ENCODE assay signal across 10 cellular contexts in genomic region chr13:35512271-35512920, GRCh38. TPM values are rescaled to one million over a fixed set of nuclear protein-coding genes. Genes with fewer than 3 reads are reported as not detected.
DNase-seq lines count a peak whose midpoint lies in the region; ATAC-seq and TF ChIP-seq lines count a peak whose summit lies in the region.
"Had no signal": no experiment of that assay in that cellular context is flagged by ENCODE, and none has a peak within 500 bp of the region (broad histone marks: within the 10 kb centered on the region; RNA-seq: fewer than 3 reads in every experiment).

No MANE protein-coding gene starts in this region.

- CTCF ChIA-PET in mammary epithelial cell (lab: Charles Lee; ENCODE audit: low non-redundant PET): no interaction called here

- no peaks in the 10 kb centered on the region for H3K27me3 ChIP-seq in mammary epithelial cell (ENCODE audit: insufficient read depth, low read length)
- H3K27me3 ChIP-seq in lower lobe of right lung (ENCODE audit: low read depth): no peaks in the 10 kb centered on the region
- H3K27me3 ChIP-seq: suprapubic skin had no signal

- H3K9ac ChIP-seq in mammary epithelial cell (ENCODE audit: insufficient read depth, low read length): no peak overlapping the region

- ATAC-seq in lower lobe of right lung (peak; percentile 12 to 17), HG02884 (IDR thresholded peaks at IDR 0.05; ENCODE audit: unreplicated experiment) (no peak), GM18867 (IDR thresholded peaks at IDR 0.05; ENCODE audit: unreplicated experiment) (no peak)

- peaks cover 5% of the 10 kb centered on the region for H3K4me1 ChIP-seq in mammary epithelial cell (ENCODE audit: insufficient read depth, low read length)
- no peaks in the 10 kb centered on the region for H3K4me1 ChIP-seq in lower lobe of right lung
- H3K4me1 ChIP-seq: suprapubic skin had no signal

- H3K4me3 ChIP-seq in AG09309 (ENCODE audit: control insufficient read depth, low read depth, low read length) (no peak overlapping the region), mammary epithelial cell (replicated peaks in 1 of 3; ENCODE audit: insufficient read depth in 1 of 3, low read depth in 2 of 3, low read length in 3 of 3) (no peak overlapping the region), lower lobe of right lung (no peak overlapping the region)
- H3K4me3 ChIP-seq: suprapubic skin had no signal

- dilution Hi-C loops in mammary epithelial cell (cut with HindIII; ENCODE audit: low sequenced_read_pairs): no loop called here

- TF ChIP-seq CTCF in AG09309 (IDR thresholded peaks at IDR 0.05; ENCODE audit: control insufficient read depth, insufficient read depth, low read depth, low read length, missing control alignments) (no peak), mammary epithelial cell (conservative IDR thresholded peaks at IDR 0.05 in 1 of 2, IDR thresholded peaks at IDR 0.05 in 1 of 2; ENCODE audit: extremely low read depth in 1 of 2, insufficient read depth in 1 of 2, low read depth in 1 of 2, low read length in 2 of 2) (no peak), lower lobe of right lung (IDR thresholded peaks at IDR 0.05) (no peak)

- intact Hi-C loops in mammary epithelial cell (cut with micrococcal nuclease) (no loop called here), lower lobe of right lung (cut with DNase I) (no loop called here)

- H2AFZ ChIP-seq in mammary epithelial cell (ENCODE audit: low read depth, low read length): peak overlapping the region; percentile 14

- no peak overlapping the region for H3K27ac ChIP-seq in mammary epithelial cell (ENCODE audit: insufficient read depth, low read depth, low read length)
- H3K27ac ChIP-seq in lower lobe of right lung: no peak overlapping the region
- H3K27ac ChIP-seq: suprapubic skin had no signal

- BruUV-seq in mammary epithelial cell (replicated peaks; lab: Mats Ljungman, UMichigan): no TSS peak

- peak overlapping the region; percentile 42 for H3K4me2 ChIP-seq in mammary epithelial cell (ENCODE audit: insufficient read depth, low read depth, low read length)

- H3K36me3 ChIP-seq in mammary epithelial cell (ENCODE audit: insufficient read depth, low read length) (no peaks in the 10 kb centered on the region), lower lobe of right lung (no peaks in the 10 kb centered on the region)
- H3K36me3 ChIP-seq: suprapubic skin had no signal

- H4K20me1 ChIP-seq in mammary epithelial cell (ENCODE audit: insufficient read depth, low read length): no peaks in the 10 kb centered on the region

- no peaks in the 10 kb centered on the region for H3K79me2 ChIP-seq in mammary epithelial cell (ENCODE audit: insufficient read depth, low read length)

- DNase-seq in AG09309 (ENCODE audit: low read depth): peak; percentile 91
- DNase-seq in MV-4-11 (lab: John Stamatoyannopoulos, UW): peak; percentile 97
- DNase-seq in mammary epithelial cell: peak; percentile 67
- DNase-seq in lower lobe of right lung: no peak
- no peak for DNase-seq in DMS153 treated with DMSO at 0.1 percent for 48 hours (lab: John Stamatoyannopoulos, UW; ENCODE audit: unreplicated experiment)
- no peak for DNase-seq in globus pallidus (ENCODE audit: low spot score)
- DNase-seq: activated gamma-delta T cell had no signal

- H3K9me3 ChIP-seq in mammary epithelial cell (replicated peaks; ENCODE audit: insufficient read depth, low read length) (no peaks in the 10 kb centered on the region), lower lobe of right lung (no peaks in the 10 kb centered on the region)
- H3K9me3 ChIP-seq: suprapubic skin had no signal

- 20% methylated on average over 5 of the region's 5 CpGs for WGBS in mammary epithelial cell (ENCODE audit: low coverage, missing lambda C conversion rate)

- in situ Hi-C loops in mammary epithelial cell (cut with MboI; ENCODE audit: low sequenced_read_pairs in 2 of 2): no loop called here

RNA-seq across cellular contexts. Expression of gene MAB21L1, which starts 35.9 kb away (rescaled TPM):
- total RNA-seq in mammary epithelial cell (1 to 10 TPM in 1 of 2 donors, under 1 TPM in 1; 0.45 to 5.3 TPM), lower lobe of right lung (0.21 TPM)
- polyA plus RNA-seq in mammary epithelial cell: 0.28 TPM
- not detected for polyA minus RNA-seq in mammary epithelial cell

Comparison
In these comparisons a context has a peak if more than half of its experiments do, and no peak if none do; other contexts are left out.
1. DNase-seq: peak in AG09309 (single experiment), MV-4-11 (single experiment) and mammary epithelial cell (single experiment); none in lower lobe of right lung (single experiment), DMS153 treated with DMSO at 0.1 percent for 48 hours (single experiment) and globus pallidus (single experiment).
2. ATAC-seq: peak in lower lobe of right lung (2 of 2); none in HG02884 (single experiment) and GM18867 (single experiment).